Comparison of ENCODE assay signal across 1 cellular context in the genomic region with DNA sequence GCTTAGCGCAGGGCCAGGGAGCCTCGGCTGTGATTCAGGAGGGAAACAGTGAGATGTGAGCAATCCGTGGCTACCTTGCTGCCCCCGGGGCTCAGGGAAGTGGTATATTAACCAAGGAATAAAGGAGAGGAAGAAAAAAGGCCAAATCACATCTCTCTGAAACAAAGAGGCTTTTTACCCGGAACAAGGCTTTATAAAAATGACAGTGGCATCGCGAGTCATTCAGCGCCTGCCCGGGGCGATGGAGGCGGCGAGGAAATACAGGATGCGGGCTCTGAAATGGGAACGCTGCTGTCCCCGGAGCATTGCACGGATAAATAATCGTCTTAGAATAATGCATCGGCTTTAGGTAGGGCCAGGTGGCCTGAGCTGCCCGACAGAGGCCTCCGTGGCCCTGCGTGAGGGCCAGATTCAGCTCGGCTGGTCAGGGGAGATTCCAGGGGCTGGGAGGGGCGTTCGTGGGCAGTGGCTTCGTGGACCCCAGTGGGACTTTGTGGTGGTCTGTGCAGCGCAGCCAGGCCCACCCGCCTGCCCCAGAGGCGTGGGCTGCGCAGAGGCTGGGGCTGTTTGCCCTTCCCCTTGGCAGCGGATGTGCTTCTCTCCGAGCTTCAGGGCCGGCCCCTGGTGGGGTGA.
A peak's percentile ranks its signal among the peaks of the same experiment; 100 is the strongest.
TF ChIP-seq lines count a peak whose summit lies in the region.

No MANE protein-coding gene starts in this region.

TF ChIP-seq in H1, 55 proteins besides CTCF, POLR2A, EP300 and RAD21:
- TF ChIP-seq JUND (IDR thresholded peaks at IDR 0.05; ENCODE audit: low read length) (no peak), EGR1 (IDR thresholded peaks at IDR 0.05; ENCODE audit: borderline replicate concordance, low read depth, low read length) (0 out of 2 replicates have a peak, but pooled peaks have one; percentile 15)
